17 cellular contexts compared by ENCODE assay signal in the genomic region with DNA sequence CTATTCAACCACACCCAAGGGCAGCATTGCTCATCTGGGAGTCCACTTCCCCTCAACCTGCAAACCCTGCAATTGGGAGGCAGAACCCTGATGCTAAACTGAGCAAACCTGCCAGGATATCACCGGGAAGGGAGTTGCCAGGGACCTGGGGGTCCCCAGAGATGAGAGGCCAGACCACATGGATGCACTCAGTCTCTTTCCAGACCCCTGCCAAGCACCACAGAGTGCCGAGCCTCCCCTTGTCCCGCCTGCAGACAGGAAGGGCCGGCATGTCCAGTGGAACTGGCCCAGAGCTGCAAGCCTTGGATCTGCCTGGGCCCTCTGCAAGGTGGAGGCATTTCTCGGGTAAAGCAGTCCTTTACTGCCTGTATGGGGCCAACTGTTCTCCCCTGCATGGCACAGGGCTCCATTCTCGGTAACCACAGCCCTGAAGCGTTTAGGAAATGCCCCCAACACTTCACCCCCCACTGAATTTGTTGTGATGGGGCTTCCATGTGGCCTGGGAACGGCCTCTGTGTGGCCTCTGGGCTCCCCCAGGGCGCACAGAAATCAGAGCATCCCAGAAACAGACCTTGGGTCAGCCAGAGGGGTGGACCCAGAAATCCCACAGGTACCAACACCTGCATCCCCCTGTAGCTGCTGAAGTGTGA.
"Had no signal": no experiment of that assay in that cellular context is flagged by ENCODE, and none has a peak within 500 bp of the region (broad histone marks: within the 10 kb centered on the region; RNA-seq: fewer than 3 reads in every experiment).

No MANE protein-coding gene starts in this region.

- ATAC-seq: gastrocnemius medialis; heart left ventricle; stimulated activated naive CD8-positive, alpha-beta T cell treated with anti-CD3 and anti-CD28 coated beads, Interleukin-15, Interleukin-2, amounts not matched to agents 100 U/mL and 50 U/mL, for 24 hours had no signal

- H3K36me3 ChIP-seq: adrenal gland, gastrocnemius medialis, heart left ventricle, ovary, suprapubic skin had no signal

- DNase-seq: activated B cell treated with CpG ODN at 0.5 μM for 24 hours; activated T-cell treated with anti-CD3 and anti-CD28 coated beads, Interleukin-2, amount 50 U/mL, for 24 hours; dermis blood vessel endothelial cell; erythroblast; gastrocnemius medialis; heart left ventricle; immature natural killer cell; midbrain; ovary; stimulated activated CD4-positive, alpha-beta T cell treated with anti-CD3 and anti-CD28 coated beads, Interleukin-15, amount 100 ng/mL, for 24 hours; stimulated activated CD4-positive, alpha-beta T cell treated with anti-CD3 and anti-CD28 coated beads, Interleukin-4, amount 100 ng/mL, for 1 hour; stimulated activated naive CD8-positive, alpha-beta T cell treated with anti-CD3 and anti-CD28 coated beads, Interleukin-15, Interleukin-2, amounts not matched to agents 100 U/mL and 50 U/mL, for 24 hours; SW 1271; trophoblast cell had no signal

- H3K27me3 ChIP-seq: adrenal gland, ovary, suprapubic skin had no signal

- H3K4me1 ChIP-seq: adrenal gland, gastrocnemius medialis, heart left ventricle, suprapubic skin had no signal

- H3K9me3 ChIP-seq: adrenal gland, gastrocnemius medialis, heart left ventricle, ovary, suprapubic skin had no signal

- H3K4me3 ChIP-seq: adrenal gland, gastrocnemius medialis, heart left ventricle, lung, ovary, suprapubic skin had no signal

- H3K27ac ChIP-seq: adrenal gland, gastrocnemius medialis, heart left ventricle, ovary, suprapubic skin had no signal
